2 cellular contexts compared by ENCODE assay signal in the genomic region with DNA sequence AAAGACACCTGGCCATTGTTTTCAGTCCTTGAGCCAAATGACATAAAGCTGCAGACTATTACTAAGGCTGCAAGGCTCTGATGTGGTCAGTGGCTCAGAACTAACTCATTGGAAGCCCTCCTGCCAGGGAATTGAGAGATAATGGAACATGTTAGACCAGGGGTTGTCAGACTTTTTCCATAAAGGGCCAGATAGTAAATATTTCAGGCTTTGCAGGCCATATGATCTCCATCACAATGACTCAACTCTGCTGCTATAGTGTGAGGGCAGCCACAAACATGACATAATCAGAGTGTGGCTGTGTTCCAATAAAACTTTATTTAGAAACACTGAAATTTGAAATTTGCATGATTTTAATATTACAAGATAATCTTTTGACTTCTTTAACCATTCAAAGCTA.
TF ChIP-seq lines count a peak whose summit lies in the region.

No MANE protein-coding gene starts in this region.

TF ChIP-seq in SK-N-SH, 30 proteins besides CTCF, POLR2A, EP300 and RAD21 (continued from another document):
- TF ChIP-seq, protein P1, sequence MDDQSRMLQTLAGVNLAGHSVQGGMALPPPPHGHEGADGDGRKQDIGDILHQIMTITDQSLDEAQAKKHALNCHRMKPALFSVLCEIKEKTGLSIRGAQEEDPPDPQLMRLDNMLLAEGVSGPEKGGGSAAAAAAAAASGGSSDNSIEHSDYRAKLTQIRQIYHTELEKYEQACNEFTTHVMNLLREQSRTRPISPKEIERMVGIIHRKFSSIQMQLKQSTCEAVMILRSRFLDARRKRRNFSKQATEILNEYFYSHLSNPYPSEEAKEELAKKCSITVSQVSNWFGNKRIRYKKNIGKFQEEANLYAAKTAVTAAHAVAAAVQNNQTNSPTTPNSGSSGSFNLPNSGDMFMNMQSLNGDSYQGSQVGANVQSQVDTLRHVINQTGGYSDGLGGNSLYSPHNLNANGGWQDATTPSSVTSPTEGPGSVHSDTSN (IDR thresholded peaks at IDR 0.05), result peak; percentile 60; the same call in 1 of the 2 replicates
- TF ChIP-seq POLR2AphosphoS5 (IDR thresholded peaks at IDR 0.05; ENCODE audit: low read depth, low read length) (no peak), NFIC (IDR thresholded peaks at IDR 0.05; ENCODE audit: borderline replicate concordance) (peak; percentile 65; the same call in 1 of the 2 replicates), JUND (IDR thresholded peaks at IDR 0.05) (peak; percentile 63), TEAD4 (IDR thresholded peaks at IDR 0.05; ENCODE audit: borderline replicate concordance, insufficient read depth) (0 out of 2 replicates have a peak, but pooled peaks have one; percentile 21)

TF ChIP-seq in SK-N-SH treated with all-trans-retinoic acid at 6 μM for 48 hours, 23 proteins besides CTCF, POLR2A, EP300 and RAD21:
- TF ChIP-seq, protein P2, sequence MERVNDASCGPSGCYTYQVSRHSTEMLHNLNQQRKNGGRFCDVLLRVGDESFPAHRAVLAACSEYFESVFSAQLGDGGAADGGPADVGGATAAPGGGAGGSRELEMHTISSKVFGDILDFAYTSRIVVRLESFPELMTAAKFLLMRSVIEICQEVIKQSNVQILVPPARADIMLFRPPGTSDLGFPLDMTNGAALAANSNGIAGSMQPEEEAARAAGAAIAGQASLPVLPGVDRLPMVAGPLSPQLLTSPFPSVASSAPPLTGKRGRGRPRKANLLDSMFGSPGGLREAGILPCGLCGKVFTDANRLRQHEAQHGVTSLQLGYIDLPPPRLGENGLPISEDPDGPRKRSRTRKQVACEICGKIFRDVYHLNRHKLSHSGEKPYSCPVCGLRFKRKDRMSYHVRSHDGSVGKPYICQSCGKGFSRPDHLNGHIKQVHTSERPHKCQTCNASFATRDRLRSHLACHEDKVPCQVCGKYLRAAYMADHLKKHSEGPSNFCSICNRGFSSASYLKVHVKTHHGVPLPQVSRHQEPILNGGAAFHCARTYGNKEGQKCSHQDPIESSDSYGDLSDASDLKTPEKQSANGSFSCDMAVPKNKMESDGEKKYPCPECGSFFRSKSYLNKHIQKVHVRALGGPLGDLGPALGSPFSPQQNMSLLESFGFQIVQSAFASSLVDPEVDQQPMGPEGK (CRISPR knock-in tag; IDR thresholded peaks at IDR 0.05; ENCODE audit: borderline replicate concordance), result no peak
- TF ChIP-seq ZNF8 (CRISPR knock-in tag; IDR thresholded peaks at IDR 0.05) (no peak), OSR1 (CRISPR knock-in tag; IDR thresholded peaks at IDR 0.05) (no peak), ZFP30 (CRISPR knock-in tag; IDR thresholded peaks at IDR 0.05) (no peak), ZC3H10 (CRISPR knock-in tag; IDR thresholded peaks at IDR 0.05) (no peak), ZNF565 (CRISPR knock-in tag; conservative IDR thresholded peaks at IDR 0.05; ENCODE audit: low read depth) (no peak), TOX (CRISPR knock-in tag; IDR thresholded peaks at IDR 0.05; ENCODE audit: borderline replicate concordance) (no peak), PPARA (CRISPR knock-in tag; IDR thresholded peaks at IDR 0.05; ENCODE audit: borderline replicate concordance) (no peak), RARB (CRISPR knock-in tag; IDR thresholded peaks at IDR 0.05) (no peak)
- TF ChIP-seq, protein P3, sequence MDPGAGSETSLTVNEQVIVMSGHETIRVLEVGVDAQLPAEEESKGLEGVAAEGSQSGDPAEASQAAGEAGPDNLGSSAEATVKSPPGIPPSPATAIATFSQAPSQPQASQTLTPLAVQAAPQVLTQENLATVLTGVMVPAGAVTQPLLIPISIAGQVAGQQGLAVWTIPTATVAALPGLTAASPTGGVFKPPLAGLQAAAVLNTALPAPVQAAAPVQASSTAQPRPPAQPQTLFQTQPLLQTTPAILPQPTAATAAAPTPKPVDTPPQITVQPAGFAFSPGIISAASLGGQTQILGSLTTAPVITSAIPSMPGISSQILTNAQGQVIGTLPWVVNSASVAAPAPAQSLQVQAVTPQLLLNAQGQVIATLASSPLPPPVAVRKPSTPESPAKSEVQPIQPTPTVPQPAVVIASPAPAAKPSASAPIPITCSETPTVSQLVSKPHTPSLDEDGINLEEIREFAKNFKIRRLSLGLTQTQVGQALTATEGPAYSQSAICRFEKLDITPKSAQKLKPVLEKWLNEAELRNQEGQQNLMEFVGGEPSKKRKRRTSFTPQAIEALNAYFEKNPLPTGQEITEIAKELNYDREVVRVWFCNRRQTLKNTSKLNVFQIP (CRISPR knock-in tag; IDR thresholded peaks at IDR 0.05; ENCODE audit: borderline replicate concordance, low read depth), result no peak
